Comparison of ENCODE assay signal across 15 cellular contexts in genomic region chr1:27192039-27192529, GRCh38. TPM values are rescaled to one million over a fixed set of nuclear protein-coding genes. Genes with fewer than 3 reads are reported as not detected.
DNase-seq lines count a peak whose midpoint lies in the region; ATAC-seq, FAIRE-seq and TF ChIP-seq lines count a peak whose summit lies in the region.
"Had no signal": no experiment of that assay in that cellular context is flagged by ENCODE, and none has a peak within 500 bp of the region (broad histone marks: within the 10 kb centered on the region; RNA-seq: fewer than 3 reads in every experiment).

No MANE protein-coding gene starts in this region.

- no peak overlapping the region for H2BK12ac ChIP-seq in mesenchymal stem cell (ENCODE audit: low read length in 2 of 2)

- no peak overlapping the region for H3K27ac Mint-ChIP-seq in activated CD4-positive, alpha-beta memory T cell treated with anti-CD3 and anti-CD28 coated beads, Interleukin-2, amount 10 ng/mL, durations not matched to agents 7 days and 5 days
- H3K27ac Mint-ChIP-seq: CD4-positive, alpha-beta T cell had no signal

- H3K9me3 Mint-ChIP-seq in activated CD4-positive, alpha-beta memory T cell treated with anti-CD3 and anti-CD28 coated beads, Interleukin-2, amount 10 ng/mL, durations not matched to agents 7 days and 5 days = no peaks in the 10 kb centered on the region
- H3K9me3 Mint-ChIP-seq: CD4-positive, alpha-beta T cell had no signal

- in situ Hi-C loops in GM23248 (cut with MboI) = no loop called here

- no peaks in the 10 kb centered on the region for H3K4me1 Mint-ChIP-seq in activated CD4-positive, alpha-beta memory T cell treated with anti-CD3 and anti-CD28 coated beads, Interleukin-2, amount 10 ng/mL, durations not matched to agents 7 days and 5 days

- H2BK120ac ChIP-seq in mesenchymal stem cell (ENCODE audit: low read depth, low read length) = no peak overlapping the region

- no peak for FAIRE-seq in pancreas (lab: Jason Lieb, UNC)

- H3K27me3 Mint-ChIP-seq in activated CD4-positive, alpha-beta memory T cell treated with anti-CD3 and anti-CD28 coated beads, Interleukin-2, amount 10 ng/mL, durations not matched to agents 7 days and 5 days = peaks cover 10% of the 10 kb centered on the region
- H3K27me3 Mint-ChIP-seq: CD4-positive, alpha-beta T cell had no signal

- peak in 3 of 4 donors; percentile 70 to 72 (median 71) for ATAC-seq in pancreas

- CTCF ChIA-PET in activated CD4-positive, alpha-beta memory T cell treated with anti-CD3 and anti-CD28 coated beads, Interleukin-2, amount 10 ng/mL, durations not matched to agents 7 days and 5 days (lab: Charles Lee) = no interaction called here

- H3K4ac ChIP-seq in mesenchymal stem cell (ENCODE audit: low read depth in 1 of 2, low read length in 2 of 2) = no peak overlapping the region

- H2BK15ac ChIP-seq in mesenchymal stem cell (ENCODE audit: low read depth, poor library complexity, severe bottlenecking) = no peak overlapping the region

- H4K20me1 ChIP-seq in GM23248 (ENCODE audit: insufficient read depth) = no peaks in the 10 kb centered on the region

- H3K27me3 ChIP-seq in GM23248 (replicated peaks; ENCODE audit: insufficient read depth) = no peaks in the 10 kb centered on the region
- H3K27me3 ChIP-seq in esophagus (ENCODE audit: control insufficient read depth in 1 of 2, insufficient read depth in 2 of 2, low read length in 2 of 2) = no peaks in the 10 kb centered on the region
- H3K27me3 ChIP-seq in pancreas = no peaks in the 10 kb centered on the region
- peaks cover 0 to 5% of the 10 kb centered on the region in 2 experiments for H3K27me3 ChIP-seq in mesenchymal stem cell (ENCODE audit: control insufficient read depth in 1 of 2, insufficient read depth in 1 of 2, low read length in 2 of 2)
- H3K27me3 ChIP-seq: cardiac muscle cell, esophagus muscularis mucosa had no signal

- H3K4me2 ChIP-seq in GM23248 (ENCODE audit: unreplicated experiment) = no peak overlapping the region
- H3K4me2 ChIP-seq in mesenchymal stem cell (ENCODE audit: low read length, poor library complexity, severe bottlenecking) = no peak overlapping the region
- H3K4me2 ChIP-seq: KMS-11 had no signal

- H3K4me1 ChIP-seq in GM23248 (ENCODE audit: insufficient read depth) (peaks cover 6% of the 10 kb centered on the region), esophagus (ENCODE audit: control insufficient read depth in 2 of 2, insufficient read depth in 2 of 2, low read length in 1 of 2) (peaks cover 0 to 7% of the 10 kb centered on the region in 2 donors), pancreas (no peaks in the 10 kb centered on the region), mesenchymal stem cell (ENCODE audit: control insufficient read depth, insufficient read depth, low read depth, low read length) (no peaks in the 10 kb centered on the region)
- H3K4me1 ChIP-seq: esophagus muscularis mucosa had no signal

- 0 out of 2 replicates have a peak overlapping the region, but pooled peaks have one; percentile 5 for H2AFZ ChIP-seq in GM23248
- no peak overlapping the region for H2AFZ ChIP-seq in mesenchymal stem cell (ENCODE audit: low read depth, low read length)

- H3K79me1 ChIP-seq in mesenchymal stem cell (replicated peaks; ENCODE audit: low read length, poor library complexity, severe bottlenecking) = no peaks in the 10 kb centered on the region

- WGBS in GM23248 (ENCODE audit: low coverage in 1 of 2, low lambda C conversion rate in 2 of 2, missing lambda C conversion rate in 2 of 2), 2 experiments = 63 to 71% methylated on average over 8 of the region's 8 CpGs
- 69 to 71% methylated on average over 8 of the region's 8 CpGs for WGBS in esophagus, 2 donors
- 66 to 75% methylated on average over 8 of the region's 8 CpGs for WGBS in pancreas, 2 donors
- 82% methylated on average over 7 of the region's 8 CpGs for WGBS in mesenchymal stem cell

- H3K36me3 Mint-ChIP-seq in activated CD4-positive, alpha-beta memory T cell treated with anti-CD3 and anti-CD28 coated beads, Interleukin-2, amount 10 ng/mL, durations not matched to agents 7 days and 5 days (ENCODE audit: low read depth) = no peaks in the 10 kb centered on the region

- H3K4me3 ChIP-seq in GM23248 = no peak overlapping the region
- no peak overlapping the region for H3K4me3 ChIP-seq in esophagus (ENCODE audit: low read depth in 1 of 2, low read length in 2 of 2)
- H3K4me3 ChIP-seq in pancreas = no peak overlapping the region
- H3K4me3 ChIP-seq in mesenchymal stem cell (ENCODE audit: insufficient read depth in 1 of 2, low read depth in 1 of 2, low read length in 2 of 2) = no peak overlapping the region
- H3K4me3 ChIP-seq: cardiac muscle cell, esophagus muscularis mucosa had no signal

- H4K8ac ChIP-seq in mesenchymal stem cell (ENCODE audit: low read length) = no peak overlapping the region

- H2AK5ac ChIP-seq in mesenchymal stem cell (ENCODE audit: low read length, severe bottlenecking) = no peak overlapping the region

- H3K36me3 ChIP-seq in GM23248 (ENCODE audit: low read depth) = no peaks in the 10 kb centered on the region
- H3K36me3 ChIP-seq in esophagus (ENCODE audit: control insufficient read depth in 2 of 2, insufficient read depth in 2 of 2, low read length in 1 of 2) = no peaks in the 10 kb centered on the region
- H3K36me3 ChIP-seq in pancreas = no peaks in the 10 kb centered on the region
- no peaks in the 10 kb centered on the region for H3K36me3 ChIP-seq in mesenchymal stem cell (ENCODE audit: control insufficient read depth in 1 of 2, insufficient read depth in 2 of 2, low read depth in 1 of 2, low read length in 2 of 2)
- H3K36me3 ChIP-seq: cardiac muscle cell, esophagus muscularis mucosa had no signal

- no peaks in the 10 kb centered on the region for H3F3A ChIP-seq in GM23248 (ENCODE audit: insufficient read depth)

- H3K4me3 Mint-ChIP-seq in activated CD4-positive, alpha-beta memory T cell treated with anti-CD3 and anti-CD28 coated beads, Interleukin-2, amount 10 ng/mL, durations not matched to agents 7 days and 5 days = no peak overlapping the region
- H3K4me3 Mint-ChIP-seq: CD4-positive, alpha-beta T cell had no signal

- no peak overlapping the region for H3K14ac ChIP-seq in mesenchymal stem cell (ENCODE audit: low read length in 2 of 2)

- H3K9ac ChIP-seq in GM23248 (no peak overlapping the region), mesenchymal stem cell (ENCODE audit: low read length) (no peak overlapping the region)
- H3K9ac ChIP-seq: KMS-11 had no signal

- H2BK5ac ChIP-seq in mesenchymal stem cell (ENCODE audit: low read depth, low read length, poor library complexity, severe bottlenecking) = no peak overlapping the region

- H3K79me2 ChIP-seq in GM23248 (ENCODE audit: insufficient read depth) = no peaks in the 10 kb centered on the region

- TF ChIP-seq CTCF in pancreas (IDR thresholded peaks at IDR 0.05) = no peak

- H3K18ac ChIP-seq in mesenchymal stem cell (ENCODE audit: low read depth in 1 of 2, low read length in 2 of 2) = no peak overlapping the region

- intact Hi-C loops in pancreas (cut with DNase I) = loop anchor here in 2 of 3 donors (10.0 kb wide), 2 partner anchors 93 to 103 kb away; no protein-coding TSS in a partner anchor

- H3K23ac ChIP-seq in mesenchymal stem cell (ENCODE audit: low read length in 2 of 2) = no peak overlapping the region

- no peak overlapping the region for H3K27ac ChIP-seq in GM23248
- peak overlapping the region; percentile 53 to 79 for H3K27ac ChIP-seq in esophagus (ENCODE audit: low read depth in 2 of 2, low read length in 1 of 2)
- no peak overlapping the region for H3K27ac ChIP-seq in pancreas
- H3K27ac ChIP-seq in mesenchymal stem cell (ENCODE audit: low read length, poor library complexity, severe bottlenecking) = no peak overlapping the region
- H3K27ac ChIP-seq: cardiac muscle cell, esophagus muscularis mucosa, KMS-11 had no signal

- POLR2A ChIA-PET in activated CD4-positive, alpha-beta memory T cell treated with anti-CD3 and anti-CD28 coated beads, Interleukin-2, amount 10 ng/mL, durations not matched to agents 7 days and 5 days (lab: Charles Lee) = no interaction called here

- H3K9me3 ChIP-seq in GM23248 (ENCODE audit: low read depth) (no peaks in the 10 kb centered on the region), esophagus (ENCODE audit: control insufficient read depth in 2 of 2, insufficient read depth in 1 of 2, low read depth in 1 of 2, low read length in 1 of 2) (no peaks in the 10 kb centered on the region), pancreas (no peaks in the 10 kb centered on the region), mesenchymal stem cell (ENCODE audit: control insufficient read depth, low read length) (no peaks in the 10 kb centered on the region)
- H3K9me3 ChIP-seq: esophagus muscularis mucosa had no signal

- DNase-seq in GM23248 (peak; percentile 47), NCI-H460 (ENCODE audit: extremely low read depth, low read depth) (peak; percentile 92), pancreas (no peak), NCI-H1930 (lab: John Stamatoyannopoulos, UW) (no peak), mesenchymal stem cell (no peak)
- DNase-seq in stimulated activated CD4-positive, alpha-beta T cell treated with anti-CD3 and anti-CD28 coated beads, Interleukin-1b, Interleukin-23, amount 100 ng/mL, for 48 hours = no peak
- no peak for DNase-seq in activated CD4-positive, alpha-beta memory T cell treated with anti-CD3 and anti-CD28 coated beads, Interleukin-2, amount 10 ng/mL, durations not matched to agents 7 days and 5 days
- DNase-seq: activated naive CD4-positive, alpha-beta T cell; CD4-positive, alpha-beta T cell; stimulated activated CD4-positive, alpha-beta T cell treated with anti-CD3 and anti-CD28 coated beads, Interleukin-4, amount 100 ng/mL, for 4 hours; stimulated activated naive CD4-positive, alpha-beta T cell treated with Interleukin-2 at 50 U/mL for 16 hours had no signal

- H3K9me2 ChIP-seq in GM23248 (ENCODE audit: insufficient read depth) = no peaks in the 10 kb centered on the region

- H4K91ac ChIP-seq in mesenchymal stem cell (ENCODE audit: low read length) = no peak overlapping the region

RNA-seq across cellular contexts. Expression of gene SLC9A1, which starts 37.2 kb away (rescaled TPM):
- 8.5 and 12.9 TPM in 2 replicates for total RNA-seq in GM23248 (2014; rRNA removed; shearing (Covaris generic))
- polyA plus RNA-seq in GM23248 (2016; fragmentation: Nextera tagmentation; extraction: Ambion mirVana) (20.0 and 23.7 TPM in 2 replicates), esophagus (10 to 100 TPM in 1 of 2 donors, 1 to 10 TPM in 1; 9.1 to 16.1 TPM), pancreas (10 to 100 TPM in 1 of 2 donors, 1 to 10 TPM in 1; 9.8 to 15.0 TPM)
- 16.6 and 20.1 TPM in 2 replicates for total RNA-seq in NCI-H460 (2014; rRNA removed; shearing (Covaris generic))
- polyA plus RNA-seq in NCI-H460 (2014; cell fraction: nucleus; rRNA removed) = 9.4 and 16.6 TPM in 2 replicates
- total RNA-seq in pancreas = 10 to 100 TPM in 4 of 6 donors, 1 to 10 TPM in 2; 8.3 to 20.6 (median 11.1) TPM
- 37.0 TPM for polyA plus RNA-seq in mesenchymal stem cell (2013, experiment 1 of 2)
- 36.1 TPM for polyA plus RNA-seq in mesenchymal stem cell (2013, experiment 2 of 2)
- total RNA-seq in activated CD4-positive, alpha-beta memory T cell treated with anti-CD3 and anti-CD28 coated beads, Interleukin-2, amount 10 ng/mL, durations not matched to agents 7 days and 5 days = 10 to 100 TPM; 26.6 to 27.5 TPM

RNA-seq across cellular contexts. Expression of gene WDTC1, which starts 42.3 kb away (rescaled TPM):
- 23.9 and 24.0 TPM in 2 replicates for total RNA-seq in GM23248 (2014; rRNA removed; shearing (Covaris generic))
- polyA plus RNA-seq in GM23248 (2016; fragmentation: Nextera tagmentation; extraction: Ambion mirVana) (4.1 and 4.7 TPM in 2 replicates), esophagus (1 to 10 TPM; 9.8 to 10.0 TPM), pancreas (10 to 100 TPM; 12.2 to 12.8 TPM)
- total RNA-seq in NCI-H460 (2014; rRNA removed; shearing (Covaris generic)) = 10.3 and 11.2 TPM in 2 replicates
- 3.5 and 3.7 TPM in 2 replicates for polyA plus RNA-seq in NCI-H460 (2014; cell fraction: nucleus; rRNA removed)
- 10 to 100 TPM; 15.6 to 33.2 (median 20.0) TPM for total RNA-seq in pancreas
- polyA plus RNA-seq in mesenchymal stem cell (2013, experiment 1 of 2) = 15.0 TPM
- 14.6 TPM for polyA plus RNA-seq in mesenchymal stem cell (2013, experiment 2 of 2)
- 10 to 100 TPM; 45.4 to 47.1 TPM for total RNA-seq in activated CD4-positive, alpha-beta memory T cell treated with anti-CD3 and anti-CD28 coated beads, Interleukin-2, amount 10 ng/mL, durations not matched to agents 7 days and 5 days

Comparison
In these comparisons a context has a peak if more than half of its experiments do, and no peak if none do; other contexts are left out.
1. DNase-seq: peak in GM23248 (single experiment) and NCI-H460 (single experiment); none in pancreas (0 of 6), stimulated activated CD4-positive, alpha-beta T cell treated with anti-CD3 and anti-CD28 coated beads, Interleukin-1b, Interleukin-23, amount 100 ng/mL, for 48 hours (single experiment), NCI-H1930 (0 of 2), mesenchymal stem cell (single experiment) and activated CD4-positive, alpha-beta memory T cell treated with anti-CD3 and anti-CD28 coated beads, Interleukin-2, amount 10 ng/mL, durations not matched to agents 7 days and 5 days (single experiment).
2. H3K27ac ChIP-seq: peak in esophagus (2 of 2); none in GM23248 (single experiment), pancreas (0 of 4) and mesenchymal stem cell (single experiment).